1 cellular context compared by ENCODE assay signal in the genomic region with DNA sequence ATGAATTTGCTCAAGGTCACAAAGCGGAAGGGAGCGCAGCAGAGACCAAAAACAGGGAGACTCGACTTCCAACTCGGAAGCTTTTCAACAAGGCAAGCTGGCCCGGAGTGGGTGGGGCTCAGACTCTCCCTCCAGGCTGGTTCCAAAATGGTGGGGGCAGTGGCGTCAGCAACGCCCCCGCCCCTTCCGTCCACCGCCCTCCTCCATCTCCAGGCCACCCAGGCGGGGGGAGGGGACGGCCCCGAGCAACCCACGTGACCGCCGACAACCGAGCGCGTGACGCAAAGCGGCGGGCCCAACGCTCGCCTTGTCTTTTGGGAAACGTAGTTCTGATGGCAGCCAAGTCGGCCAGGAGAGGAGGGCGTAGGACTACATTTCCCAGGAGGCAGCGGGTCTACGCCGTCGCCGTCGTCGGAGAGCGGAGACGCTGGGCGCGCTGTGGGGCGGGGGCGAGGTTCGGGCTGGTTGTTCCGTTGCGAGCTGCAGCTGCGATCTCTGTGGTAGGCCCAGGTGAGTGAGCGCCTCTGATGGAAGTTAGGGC.
TF ChIP-seq lines count a peak whose summit lies in the region.

A gene with protein sequence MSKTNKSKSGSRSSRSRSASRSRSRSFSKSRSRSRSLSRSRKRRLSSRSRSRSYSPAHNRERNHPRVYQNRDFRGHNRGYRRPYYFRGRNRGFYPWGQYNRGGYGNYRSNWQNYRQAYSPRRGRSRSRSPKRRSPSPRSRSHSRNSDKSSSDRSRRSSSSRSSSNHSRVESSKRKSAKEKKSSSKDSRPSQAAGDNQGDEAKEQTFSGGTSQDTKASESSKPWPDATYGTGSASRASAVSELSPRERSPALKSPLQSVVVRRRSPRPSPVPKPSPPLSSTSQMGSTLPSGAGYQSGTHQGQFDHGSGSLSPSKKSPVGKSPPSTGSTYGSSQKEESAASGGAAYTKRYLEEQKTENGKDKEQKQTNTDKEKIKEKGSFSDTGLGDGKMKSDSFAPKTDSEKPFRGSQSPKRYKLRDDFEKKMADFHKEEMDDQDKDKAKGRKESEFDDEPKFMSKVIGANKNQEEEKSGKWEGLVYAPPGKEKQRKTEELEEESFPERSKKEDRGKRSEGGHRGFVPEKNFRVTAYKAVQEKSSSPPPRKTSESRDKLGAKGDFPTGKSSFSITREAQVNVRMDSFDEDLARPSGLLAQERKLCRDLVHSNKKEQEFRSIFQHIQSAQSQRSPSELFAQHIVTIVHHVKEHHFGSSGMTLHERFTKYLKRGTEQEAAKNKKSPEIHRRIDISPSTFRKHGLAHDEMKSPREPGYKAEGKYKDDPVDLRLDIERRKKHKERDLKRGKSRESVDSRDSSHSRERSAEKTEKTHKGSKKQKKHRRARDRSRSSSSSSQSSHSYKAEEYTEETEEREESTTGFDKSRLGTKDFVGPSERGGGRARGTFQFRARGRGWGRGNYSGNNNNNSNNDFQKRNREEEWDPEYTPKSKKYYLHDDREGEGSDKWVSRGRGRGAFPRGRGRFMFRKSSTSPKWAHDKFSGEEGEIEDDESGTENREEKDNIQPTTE (plus strand): TSS at position 448 of the 541 bp plus-strand sequence. CDS start 58,121 bp downstream, outside the sequence.

TF ChIP-seq in A549, 52 proteins besides CTCF, POLR2A, EP300 and RAD21 (continued from another document):
- TF ChIP-seq, protein P1, sequence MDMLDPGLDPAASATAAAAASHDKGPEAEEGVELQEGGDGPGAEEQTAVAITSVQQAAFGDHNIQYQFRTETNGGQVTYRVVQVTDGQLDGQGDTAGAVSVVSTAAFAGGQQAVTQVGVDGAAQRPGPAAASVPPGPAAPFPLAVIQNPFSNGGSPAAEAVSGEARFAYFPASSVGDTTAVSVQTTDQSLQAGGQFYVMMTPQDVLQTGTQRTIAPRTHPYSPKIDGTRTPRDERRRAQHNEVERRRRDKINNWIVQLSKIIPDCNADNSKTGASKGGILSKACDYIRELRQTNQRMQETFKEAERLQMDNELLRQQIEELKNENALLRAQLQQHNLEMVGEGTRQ (IDR thresholded peaks at IDR 0.05), result peak; percentile 99
- TF ChIP-seq MAZ (IDR thresholded peaks at IDR 0.05; ENCODE audit: borderline replicate concordance, low read depth, low read length) (0 out of 2 replicates have a peak, but pooled peaks have one; percentile 55), JUN (IDR thresholded peaks at IDR 0.05) (peak; percentile 16 to 74; a peak in 3 of 5 replicates)
TF ChIP-seq in A549: peak in this region for 9.
